23 cellular contexts compared by ENCODE assay signal in genomic region chr3:41053220-41053619, GRCh38.
DNase-seq lines count a peak whose midpoint lies in the region; ATAC-seq and TF ChIP-seq lines count a peak whose summit lies in the region.
"Had no signal": no experiment of that assay in that cellular context is flagged by ENCODE, and none has a peak within 500 bp of the region (broad histone marks: within the 10 kb centered on the region; RNA-seq: fewer than 3 reads in every experiment).

No MANE protein-coding gene starts in this region.

- H3K36me3 ChIP-seq in right atrium auricular region (no peaks in the 10 kb centered on the region), colonic mucosa (no peaks in the 10 kb centered on the region)
- H3K36me3 ChIP-seq: breast epithelium, MG63, SJSA1, stomach, tibial nerve had no signal

- H3K27ac Mint-ChIP-seq in activated naive CD4-positive, alpha-beta T cell treated with anti-CD3 and anti-CD28 coated beads, Interleukin-2, amount 50 U/mL, for 72 hours: peak overlapping the region in 1 of 2 donors; percentile 68
- no peak overlapping the region for H3K27ac Mint-ChIP-seq in stimulated activated memory B cell treated with anti-CD40 and anti-IgM and Interleukin-4, amounts not matched to agents 10 μg/mL and 1 μg/mL and 100 μg/mL, for 72 hours
- H3K27ac Mint-ChIP-seq: CD4-positive, CD25-positive, alpha-beta regulatory T cell; endodermal cell had no signal

- intact Hi-C loops in left ventricle myocardium superior (cut with micrococcal nuclease): no loop called here
- intact Hi-C loops in colonic mucosa (cut with DNase I): no loop called here

- H3K4me3 ChIP-seq in right atrium auricular region: no peak overlapping the region
- H3K4me3 ChIP-seq in colonic mucosa: no peak overlapping the region
- H3K4me3 ChIP-seq: breast epithelium, lung, MG63, psoas muscle, SJSA1, stomach, tibial nerve had no signal

- H3K27ac ChIP-seq in right atrium auricular region (no peak overlapping the region), colonic mucosa (no peak overlapping the region)
- H3K27ac ChIP-seq: breast epithelium, psoas muscle, SJSA1, stomach, tibial nerve had no signal

- no peak for ATAC-seq in left ventricle myocardium superior
- ATAC-seq in activated naive CD4-positive, alpha-beta T cell treated with anti-CD3 and anti-CD28 coated beads, Interleukin-2, amount 50 U/mL, for 72 hours: peak; percentile 92 to 96
- peak; percentile 31 for ATAC-seq in stimulated activated memory B cell treated with anti-CD40 and anti-IgM and Interleukin-4, amounts not matched to agents 10 μg/mL and 1 μg/mL and 100 μg/mL, for 72 hours
- ATAC-seq in GM19351 (IDR thresholded peaks at IDR 0.05; ENCODE audit: unreplicated experiment): no peak
- ATAC-seq: psoas muscle had no signal

- no peaks in the 10 kb centered on the region for H3K27me3 ChIP-seq in right atrium auricular region
- no peaks in the 10 kb centered on the region for H3K27me3 ChIP-seq in colonic mucosa
- H3K27me3 ChIP-seq: breast epithelium, MG63, SJSA1, stomach, tibial nerve had no signal

- no peaks in the 10 kb centered on the region for H3K4me1 ChIP-seq in right atrium auricular region
- H3K4me1 ChIP-seq in colonic mucosa: no peaks in the 10 kb centered on the region
- H3K4me1 ChIP-seq: breast epithelium, psoas muscle, SJSA1, stomach, tibial nerve had no signal

- H3K9me3 ChIP-seq in right atrium auricular region (peaks cover 0 to 6% of the 10 kb centered on the region in 2 donors), colonic mucosa (no peaks in the 10 kb centered on the region)
- H3K9me3 ChIP-seq: breast epithelium, MG63, psoas muscle, SJSA1, stomach had no signal

- no peak for TF ChIP-seq CTCF in right atrium auricular region (IDR thresholded peaks at IDR 0.05)
- no peak for TF ChIP-seq CTCF in colonic mucosa (IDR thresholded peaks at IDR 0.05)

- H3K9ac ChIP-seq in colonic mucosa (ENCODE audit: low read depth in 2 of 2, low read length in 2 of 2): no peak overlapping the region

- DNase-seq in right atrium auricular region (ENCODE audit: low spot score) (peak; percentile 36), left ventricle myocardium superior (no peak), renal cortical epithelial cell (ENCODE audit: low read depth) (peak; percentile 20), colonic mucosa (no peak), COLO668 (lab: John Stamatoyannopoulos, UW; ENCODE audit: unreplicated experiment) (no peak)
- DNase-seq in activated naive CD4-positive, alpha-beta T cell treated with anti-CD3 and anti-CD28 coated beads, Interleukin-2, amount 50 U/mL, for 72 hours (ENCODE audit: low spot score in 2 of 2): peak; percentile 15 to 58
- DNase-seq: CD4-positive, CD25-positive, alpha-beta regulatory T cell; cortex of kidney; DMS 273 treated with DMSO at 0.1 percent for 48 hours; endodermal cell; GDM1; MG63; NCI-H1436; NCI-H510A treated with DMSO at 0.1 percent for 48 hours; psoas muscle; small intestine; stomach had no signal

- peaks cover 0 to 5% of the 10 kb centered on the region in 2 donors for H3K9me3 Mint-ChIP-seq in activated naive CD4-positive, alpha-beta T cell treated with anti-CD3 and anti-CD28 coated beads, Interleukin-2, amount 50 U/mL, for 72 hours
- H3K9me3 Mint-ChIP-seq in stimulated activated memory B cell treated with anti-CD40 and anti-IgM and Interleukin-4, amounts not matched to agents 10 μg/mL and 1 μg/mL and 100 μg/mL, for 72 hours: peaks cover 6% of the 10 kb centered on the region

- H3K36me3 Mint-ChIP-seq in activated naive CD4-positive, alpha-beta T cell treated with anti-CD3 and anti-CD28 coated beads, Interleukin-2, amount 50 U/mL, for 72 hours: no peaks in the 10 kb centered on the region
- no peaks in the 10 kb centered on the region for H3K36me3 Mint-ChIP-seq in stimulated activated memory B cell treated with anti-CD40 and anti-IgM and Interleukin-4, amounts not matched to agents 10 μg/mL and 1 μg/mL and 100 μg/mL, for 72 hours
- H3K36me3 Mint-ChIP-seq: CD4-positive, CD25-positive, alpha-beta regulatory T cell had no signal

- no peaks in the 10 kb centered on the region for H3K27me3 Mint-ChIP-seq in stimulated activated memory B cell treated with anti-CD40 and anti-IgM and Interleukin-4, amounts not matched to agents 10 μg/mL and 1 μg/mL and 100 μg/mL, for 72 hours

- H3K4me3 Mint-ChIP-seq in stimulated activated memory B cell treated with anti-CD40 and anti-IgM and Interleukin-4, amounts not matched to agents 10 μg/mL and 1 μg/mL and 100 μg/mL, for 72 hours: no peak overlapping the region
- H3K4me3 Mint-ChIP-seq: CD4-positive, CD25-positive, alpha-beta regulatory T cell; endodermal cell had no signal

- no peaks in the 10 kb centered on the region for H3K4me1 Mint-ChIP-seq in stimulated activated memory B cell treated with anti-CD40 and anti-IgM and Interleukin-4, amounts not matched to agents 10 μg/mL and 1 μg/mL and 100 μg/mL, for 72 hours
- H3K4me1 Mint-ChIP-seq: CD4-positive, CD25-positive, alpha-beta regulatory T cell; endodermal cell had no signal

Comparison
In these comparisons a context has a peak if more than half of its experiments do, and no peak if none do; other contexts are left out.
1. DNase-seq: peak in right atrium auricular region (single experiment), activated naive CD4-positive, alpha-beta T cell treated with anti-CD3 and anti-CD28 coated beads, Interleukin-2, amount 50 U/mL, for 72 hours (2 of 2) and renal cortical epithelial cell (single experiment); none in left ventricle myocardium superior (single experiment), colonic mucosa (single experiment) and COLO668 (single experiment).
2. ATAC-seq: peak in activated naive CD4-positive, alpha-beta T cell treated with anti-CD3 and anti-CD28 coated beads, Interleukin-2, amount 50 U/mL, for 72 hours (2 of 2) and stimulated activated memory B cell treated with anti-CD40 and anti-IgM and Interleukin-4, amounts not matched to agents 10 μg/mL and 1 μg/mL and 100 μg/mL, for 72 hours (single experiment); none in left ventricle myocardium superior (single experiment) and GM19351 (single experiment).